1 cellular context compared by ENCODE assay signal in genomic region chrX:68090266-68090665, GRCh38.
TF ChIP-seq lines count a peak whose summit lies in the region.

No MANE protein-coding gene starts in this region.

TF ChIP-seq in GM23338, 12 proteins besides CTCF, POLR2A, EP300 and RAD21:
- TF ChIP-seq REST (IDR thresholded peaks at IDR 0.05; ENCODE audit: unreplicated experiment) = no peak
- TF ChIP-seq CREB1 (CRISPR knock-in tag; IDR thresholded peaks at IDR 0.05; ENCODE audit: low read depth) = no peak
- TF ChIP-seq ETS1 (IDR thresholded peaks at IDR 0.05) = no peak
- TF ChIP-seq ZNF462 (CRISPR knock-in tag; IDR thresholded peaks at IDR 0.05) = no peak
- no peak for TF ChIP-seq ZNF114 (CRISPR knock-in tag; IDR thresholded peaks at IDR 0.05)
- TF ChIP-seq STAT1 (IDR thresholded peaks at IDR 0.05; ENCODE audit: unreplicated experiment) = no peak
- no peak for TF ChIP-seq EZH2 (IDR thresholded peaks at IDR 0.05; ENCODE audit: low read depth, unreplicated experiment)
- TF ChIP-seq NANOG (IDR thresholded peaks at IDR 0.05; ENCODE audit: borderline replicate concordance) = no peak
- no peak for TF ChIP-seq ZNF331 (CRISPR knock-in tag; IDR thresholded peaks at IDR 0.05; ENCODE audit: low read depth)
- no peak for TF ChIP-seq EZH2phosphoT487 (IDR thresholded peaks at IDR 0.05; ENCODE audit: unreplicated experiment)
- no peak for TF ChIP-seq JUNB (IDR thresholded peaks at IDR 0.05; ENCODE audit: unreplicated experiment)
- no peak for TF ChIP-seq POLR2AphosphoS5 (IDR thresholded peaks at IDR 0.05; ENCODE audit: low read depth)
